Comparison of ENCODE assay signal across 8 cellular contexts in genomic region chrX:126459896-126460826, GRCh38.
DNase-seq lines count a peak whose midpoint lies in the region; TF ChIP-seq lines count a peak whose summit lies in the region.
"Not testable (repeated sequence)": the region's sequence is repeated elsewhere in the genome, so short reads cannot be mapped to it uniquely, and the experiment has no call there.

No MANE protein-coding gene starts in this region.

- H3K9ac ChIP-seq in HUES6 (ENCODE audit: low read length) (peak overlapping the region; percentile 98), NT2/D1 (ENCODE audit: insufficient read length, low read depth) (peak overlapping the region; percentile 61), iPS-18a (ENCODE audit: low read length) (peak overlapping the region; percentile 75)

- H3K27ac ChIP-seq in HUES6 (ENCODE audit: low read depth, low read length): peak overlapping the region; percentile 96
- H3K27ac ChIP-seq in iPS-18a (ENCODE audit: low read length): not testable (repeated sequence)

- not testable (repeated sequence) for H3K4me1 Mint-ChIP-seq in endothelial cell (ENCODE audit: unreplicated experiment); nephron; type B pancreatic cell (ENCODE audit: unreplicated experiment)

- H3K27me3 ChIP-seq in HUES6 (ENCODE audit: control insufficient read depth, insufficient read depth, low read length); NT2/D1 (ENCODE audit: insufficient read depth, insufficient read length); iPS-18a (ENCODE audit: control insufficient read depth, insufficient read depth, low read length): not testable (repeated sequence)

- not testable (repeated sequence) for H3K27ac Mint-ChIP-seq in endothelial cell (ENCODE audit: unreplicated experiment)
- H3K27ac Mint-ChIP-seq in nephron: peak overlapping the region; percentile 27 to 88 (median 64)
- peak overlapping the region; percentile 99 for H3K27ac Mint-ChIP-seq in type B pancreatic cell

- not testable (repeated sequence) for H3K27me3 Mint-ChIP-seq in endothelial cell (ENCODE audit: unreplicated experiment); nephron (ENCODE audit: low read depth); type B pancreatic cell

- DNase-seq in DMS53 (lab: John Stamatoyannopoulos, UW): peak; percentile 78
- peak; percentile 1 for DNase-seq in NCI-H510A (lab: John Stamatoyannopoulos, UW)
- not testable (repeated sequence) for DNase-seq in NT2/D1 (ENCODE audit: low read depth, low spot score); endothelial cell (ENCODE audit: low spot score); type B pancreatic cell (ENCODE audit: extremely low spot score, unreplicated experiment)

- H3K36me3 ChIP-seq in HUES6 (ENCODE audit: control insufficient read depth, insufficient read depth, low read length); NT2/D1 (ENCODE audit: insufficient read depth, insufficient read length, low read length); iPS-18a (ENCODE audit: control insufficient read depth, low read depth, low read length): not testable (repeated sequence)

- H3K9me3 Mint-ChIP-seq in endothelial cell (ENCODE audit: unreplicated experiment); type B pancreatic cell: not testable (repeated sequence)
- H3K9me3 Mint-ChIP-seq in nephron: peaks cover 21% of the 10 kb centered on the region

- not testable (repeated sequence) for H3K9me3 ChIP-seq in HUES6 (ENCODE audit: control insufficient read depth, insufficient read depth, low read depth, low read length); NT2/D1 (ENCODE audit: insufficient read depth, low read length); iPS-18a (ENCODE audit: control insufficient read depth, low read depth, low read length)

- H3K4me3 Mint-ChIP-seq in endothelial cell (ENCODE audit: unreplicated experiment) (peak overlapping the region; percentile 80), nephron (peak overlapping the region; percentile 70 to 76 (median 73)), type B pancreatic cell (peak overlapping the region; percentile 92)

- peaks cover 12% of the 10 kb centered on the region; the same call in 1 of the 2 replicates for H3K4me1 ChIP-seq in HUES6 (ENCODE audit: control insufficient read depth, insufficient read depth, low read length)
- H3K4me1 ChIP-seq in NT2/D1 (ENCODE audit: insufficient read depth, insufficient read length); iPS-18a (ENCODE audit: control insufficient read depth, low read depth, low read length): not testable (repeated sequence)

- TF ChIP-seq CTCF in endothelial cell (IDR thresholded peaks at IDR 0.05; ENCODE audit: unreplicated experiment); nephron (IDR thresholded peaks at IDR 0.05; ENCODE audit: unreplicated experiment in 3 of 3); type B pancreatic cell (conservative IDR thresholded peaks at IDR 0.05): not testable (repeated sequence)

- H3K36me3 Mint-ChIP-seq in endothelial cell (ENCODE audit: low read depth, unreplicated experiment); nephron (ENCODE audit: low read depth); type B pancreatic cell: not testable (repeated sequence)

- H3K4me3 ChIP-seq in HUES6 (ENCODE audit: low read depth, low read length) (peak overlapping the region; percentile 94), NT2/D1 (ENCODE audit: insufficient read length, low read depth) (peak overlapping the region; percentile 49), iPS-18a (ENCODE audit: low read length) (peak overlapping the region; percentile 68)
